Comparison of ENCODE assay signal across 25 cellular contexts in genomic region chr9:81637276-81637675, GRCh38. TPM values are rescaled to one million over a fixed set of nuclear protein-coding genes. Genes with fewer than 3 reads are reported as not detected.
DNase-seq lines count a peak whose midpoint lies in the region; ATAC-seq and TF ChIP-seq lines count a peak whose summit lies in the region.
"Had no signal": no experiment of that assay in that cellular context is flagged by ENCODE, and none has a peak within 500 bp of the region (broad histone marks: within the 10 kb centered on the region; RNA-seq: fewer than 3 reads in every experiment).

No MANE protein-coding gene starts in this region.

- ATAC-seq in GM18502 (IDR thresholded peaks at IDR 0.05; ENCODE audit: poor library complexity, unreplicated experiment): peak; percentile 72
- peak; percentile 48 for ATAC-seq in HG02798 (IDR thresholded peaks at IDR 0.05; ENCODE audit: poor library complexity, unreplicated experiment)
- peak; percentile 66 for ATAC-seq in HG03565 (IDR thresholded peaks at IDR 0.05; ENCODE audit: unreplicated experiment)
- ATAC-seq: activated CD4-positive, CD25-positive, alpha-beta regulatory T cell treated with anti-CD3 and anti-CD28 coated beads, Interleukin-2, amount 50 U/mL, for 24 hours had no signal

- TF ChIP-seq CTCF in fibroblast of villous mesenchyme (IDR thresholded peaks at IDR 0.05; ENCODE audit: insufficient read depth, low read depth, low read length): no peak

- no peak overlapping the region for H3K4me3 ChIP-seq in fibroblast of villous mesenchyme (ENCODE audit: low read depth, low read length)
- H3K4me3 ChIP-seq: breast epithelium, HAP-1, MG63, ovary, right atrium auricular region, smooth muscle cell, tibial nerve had no signal

- DNase-seq in fibroblast of villous mesenchyme (ENCODE audit: low read depth): peak; percentile 19
- no peak for DNase-seq in HuH-7 (ENCODE audit: low spot score)
- DNase-seq in AML-193 (lab: John Stamatoyannopoulos, UW): no peak
- no peak for DNase-seq in DMS79 (lab: John Stamatoyannopoulos, UW)
- no peak for DNase-seq in NCI-H2171 (lab: John Stamatoyannopoulos, UW)
- DNase-seq: activated CD4-positive, alpha-beta T cell treated with anti-CD3 and anti-CD28 coated beads, Interleukin-2, amount 50 U/mL, for 48 hours; activated naive CD4-positive, alpha-beta T cell treated with anti-CD3 and anti-CD28 coated beads, Interleukin-2, amount 10 ng/mL, durations not matched to agents 7 days and 5 days; amygdala; BE2C; MG63; midbrain; NCI-H146; NCI-H524 treated with DMSO at 0.1 percent for 48 hours; ovary; stimulated activated CD4-positive, alpha-beta T cell treated with anti-CD3 and anti-CD28 coated beads, Interleukin-1b, Interleukin-23, amount 100 ng/mL, for 48 hours; stimulated activated CD8-positive, alpha-beta memory T cell treated with anti-CD3 and anti-CD28 coated beads, Interleukin-4, amount 100 ng/mL, for 48 hours had no signal

RNA-seq across cellular contexts. Expression of gene TLE1, which starts 52.1 kb away (rescaled TPM):
- 33.5 and 39.3 TPM in 2 replicates for total RNA-seq in fibroblast of villous mesenchyme
